Comparison of ENCODE assay signal across 1 cellular context in genomic region chr16:10806698-10807097, GRCh38.
A peak's percentile ranks its signal among the peaks of the same experiment; 100 is the strongest.
TF ChIP-seq lines count a peak whose summit lies in the region.

No MANE protein-coding gene starts in this region.

TF ChIP-seq in GM12878, 131 proteins besides CTCF, POLR2A, EP300 and RAD21 (continued from another document):
- TF ChIP-seq, protein P1, sequence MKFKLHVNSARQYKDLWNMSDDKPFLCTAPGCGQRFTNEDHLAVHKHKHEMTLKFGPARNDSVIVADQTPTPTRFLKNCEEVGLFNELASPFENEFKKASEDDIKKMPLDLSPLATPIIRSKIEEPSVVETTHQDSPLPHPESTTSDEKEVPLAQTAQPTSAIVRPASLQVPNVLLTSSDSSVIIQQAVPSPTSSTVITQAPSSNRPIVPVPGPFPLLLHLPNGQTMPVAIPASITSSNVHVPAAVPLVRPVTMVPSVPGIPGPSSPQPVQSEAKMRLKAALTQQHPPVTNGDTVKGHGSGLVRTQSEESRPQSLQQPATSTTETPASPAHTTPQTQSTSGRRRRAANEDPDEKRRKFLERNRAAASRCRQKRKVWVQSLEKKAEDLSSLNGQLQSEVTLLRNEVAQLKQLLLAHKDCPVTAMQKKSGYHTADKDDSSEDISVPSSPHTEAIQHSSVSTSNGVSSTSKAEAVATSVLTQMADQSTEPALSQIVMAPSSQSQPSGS (IDR thresholded peaks at IDR 0.05; ENCODE audit: low read length) = 0 out of 2 replicates have a peak, but pooled peaks have one; percentile 17
- no peak for TF ChIP-seq RBBP5 (conservative IDR thresholded peaks at IDR 0.05)
- TF ChIP-seq E2F8 (IDR thresholded peaks at IDR 0.05; ENCODE audit: low read depth, partially characterized antibody) = no peak
- no peak for TF ChIP-seq KDM1A (IDR thresholded peaks at IDR 0.05; ENCODE audit: borderline replicate concordance)
- TF ChIP-seq, protein P2, sequence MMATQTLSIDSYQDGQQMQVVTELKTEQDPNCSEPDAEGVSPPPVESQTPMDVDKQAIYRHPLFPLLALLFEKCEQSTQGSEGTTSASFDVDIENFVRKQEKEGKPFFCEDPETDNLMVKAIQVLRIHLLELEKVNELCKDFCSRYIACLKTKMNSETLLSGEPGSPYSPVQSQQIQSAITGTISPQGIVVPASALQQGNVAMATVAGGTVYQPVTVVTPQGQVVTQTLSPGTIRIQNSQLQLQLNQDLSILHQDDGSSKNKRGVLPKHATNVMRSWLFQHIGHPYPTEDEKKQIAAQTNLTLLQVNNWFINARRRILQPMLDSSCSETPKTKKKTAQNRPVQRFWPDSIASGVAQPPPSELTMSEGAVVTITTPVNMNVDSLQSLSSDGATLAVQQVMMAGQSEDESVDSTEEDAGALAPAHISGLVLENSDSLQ (IDR thresholded peaks at IDR 0.05) = no peak
- no peak for TF ChIP-seq CHD2 (IDR thresholded peaks at IDR 0.05; ENCODE audit: borderline replicate concordance, low read depth, low read length)
- no peak for TF ChIP-seq SMC3 (IDR thresholded peaks at IDR 0.05; ENCODE audit: borderline replicate concordance, low read length)
- no peak for TF ChIP-seq POLR2AphosphoS5 (IDR thresholded peaks at IDR 0.05; ENCODE audit: low read length)
- TF ChIP-seq MEF2A (IDR thresholded peaks at IDR 0.05; ENCODE audit: insufficient read depth, low read depth, low read length) = no peak
- TF ChIP-seq FOS (IDR thresholded peaks at IDR 0.05; ENCODE audit: borderline replicate concordance, extremely low read depth, insufficient read length) = no peak
- TF ChIP-seq E2F4 (IDR thresholded peaks at IDR 0.05; ENCODE audit: low read depth, low read length) = no peak
- TF ChIP-seq ETV6 (conservative IDR thresholded peaks at IDR 0.05 in 1 of 2, IDR thresholded peaks at IDR 0.05 in 1 of 2; ENCODE audit: borderline replicate concordance in 1 of 2, low read depth in 1 of 2) = peak in 1 of 2 experiments; percentile 26; a peak in 1 of 4 replicates
- no peak for TF ChIP-seq SMARCA5 (IDR thresholded peaks at IDR 0.05)
- TF ChIP-seq, protein P3, sequence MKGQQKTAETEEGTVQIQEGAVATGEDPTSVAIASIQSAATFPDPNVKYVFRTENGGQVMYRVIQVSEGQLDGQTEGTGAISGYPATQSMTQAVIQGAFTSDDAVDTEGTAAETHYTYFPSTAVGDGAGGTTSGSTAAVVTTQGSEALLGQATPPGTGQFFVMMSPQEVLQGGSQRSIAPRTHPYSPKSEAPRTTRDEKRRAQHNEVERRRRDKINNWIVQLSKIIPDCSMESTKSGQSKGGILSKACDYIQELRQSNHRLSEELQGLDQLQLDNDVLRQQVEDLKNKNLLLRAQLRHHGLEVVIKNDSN (IDR thresholded peaks at IDR 0.05; ENCODE audit: borderline replicate concordance, extremely low read length, insufficient read depth, low read depth, low read length) = no peak
- TF ChIP-seq, protein P4, sequence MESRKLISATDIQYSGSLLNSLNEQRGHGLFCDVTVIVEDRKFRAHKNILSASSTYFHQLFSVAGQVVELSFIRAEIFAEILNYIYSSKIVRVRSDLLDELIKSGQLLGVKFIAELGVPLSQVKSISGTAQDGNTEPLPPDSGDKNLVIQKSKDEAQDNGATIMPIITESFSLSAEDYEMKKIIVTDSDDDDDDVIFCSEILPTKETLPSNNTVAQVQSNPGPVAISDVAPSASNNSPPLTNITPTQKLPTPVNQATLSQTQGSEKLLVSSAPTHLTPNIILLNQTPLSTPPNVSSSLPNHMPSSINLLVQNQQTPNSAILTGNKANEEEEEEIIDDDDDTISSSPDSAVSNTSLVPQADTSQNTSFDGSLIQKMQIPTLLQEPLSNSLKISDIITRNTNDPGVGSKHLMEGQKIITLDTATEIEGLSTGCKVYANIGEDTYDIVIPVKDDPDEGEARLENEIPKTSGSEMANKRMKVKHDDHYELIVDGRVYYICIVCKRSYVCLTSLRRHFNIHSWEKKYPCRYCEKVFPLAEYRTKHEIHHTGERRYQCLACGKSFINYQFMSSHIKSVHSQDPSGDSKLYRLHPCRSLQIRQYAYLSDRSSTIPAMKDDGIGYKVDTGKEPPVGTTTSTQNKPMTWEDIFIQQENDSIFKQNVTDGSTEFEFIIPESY (IDR thresholded peaks at IDR 0.05) = no peak
- TF ChIP-seq FOXM1 (IDR thresholded peaks at IDR 0.05; ENCODE audit: low read depth, low read length) = no peak
- no peak for TF ChIP-seq CUX1 (IDR thresholded peaks at IDR 0.05; ENCODE audit: insufficient replicate concordance, low read depth, low read length)
- no peak for TF ChIP-seq TCF3 (IDR thresholded peaks at IDR 0.05; ENCODE audit: borderline replicate concordance, insufficient read depth, low read depth, low read length)
- no peak for TF ChIP-seq SRF (IDR thresholded peaks at IDR 0.05; ENCODE audit: low read depth in 2 of 2, low read length in 2 of 2)
- TF ChIP-seq STAT1 (conservative IDR thresholded peaks at IDR 0.05) = no peak
- TF ChIP-seq NRF1 (conservative IDR thresholded peaks at IDR 0.05; ENCODE audit: low read depth, low read length) = no peak
